Comparison of ENCODE assay signal across 27 cellular contexts in the genomic region with DNA sequence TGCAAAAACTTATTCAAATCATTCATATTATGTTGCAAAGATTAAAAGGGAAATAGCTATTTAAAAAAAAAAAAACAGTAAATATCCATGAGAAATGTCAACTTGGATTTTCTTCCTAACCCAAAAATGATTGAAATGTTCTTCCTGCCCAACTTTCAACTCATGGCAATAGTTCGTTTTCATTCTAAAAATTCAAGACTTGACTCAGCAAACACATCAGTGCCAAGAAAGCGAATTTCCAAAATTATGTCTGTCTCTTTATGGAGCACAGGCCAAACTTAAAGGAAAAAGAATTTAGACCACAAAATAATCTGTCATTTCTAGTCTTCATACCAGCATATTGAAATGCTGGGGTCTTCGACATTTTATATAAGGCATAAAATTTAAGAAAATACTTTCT.
"Had no signal": no experiment of that assay in that cellular context is flagged by ENCODE, and none has a peak within 500 bp of the region (broad histone marks: within the 10 kb centered on the region; RNA-seq: fewer than 3 reads in every experiment).

No MANE protein-coding gene starts in this region.

- H3K27ac ChIP-seq: brain microvascular endothelial cell, epithelial cell of prostate, gastroesophageal sphincter, heart right ventricle, WERI-Rb-1 had no signal

- H3K27me3 ChIP-seq: brain microvascular endothelial cell, gastroesophageal sphincter, heart right ventricle had no signal

- H3K36me3 ChIP-seq: brain microvascular endothelial cell, gastroesophageal sphincter, heart right ventricle, WERI-Rb-1 had no signal

- DNase-seq: activated CD4-positive, alpha-beta memory T cell treated with anti-CD3 and anti-CD28 coated beads for 36 hours; activated CD4-positive, alpha-beta T cell treated with anti-CD3 and anti-CD28 coated beads for 36 hours; activated CD4-positive, alpha-beta T cell treated with anti-CD3 and anti-CD28 coated beads, Interleukin-2, amount 10 ng/mL, durations not matched to agents 24 days and 14 days; activated CD4-positive, CD25-positive, alpha-beta regulatory T cell; activated CD4-positive, CD25-positive, alpha-beta regulatory T cell treated with anti-CD3 and anti-CD28 coated beads, Interleukin-2, amount 50 U/mL, for 72 hours; activated CD8-positive, alpha-beta memory T cell treated with anti-CD3 and anti-CD28 coated beads, Interleukin-2, amount 50 U/mL, for 48 hours; activated CD8-positive, alpha-beta T cell treated with anti-CD3 and anti-CD28 coated beads, Interleukin-2, amount 10 ng/mL, durations not matched to agents 7 days and 5 days; activated gamma-delta T cell; activated naive CD4-positive, alpha-beta T cell; activated naive CD4-positive, alpha-beta T cell treated with anti-CD3 and anti-CD28 coated beads, Interleukin-2, amount 10 ng/mL, durations not matched to agents 7 days and 5 days; activated naive CD8-positive, alpha-beta T cell treated with anti-CD3 and anti-CD28 coated beads, Interleukin-2, amount 10 ng/mL, durations not matched to agents 7 days and 5 days; activated T-cell treated with anti-CD3 and anti-CD28 coated beads for 4 hours; activated T-cell treated with anti-CD3 and anti-CD28 coated beads, Interleukin-2, amount 50 U/mL, for 24 hours; activated T-cell treated with anti-CD3 and anti-CD28 coated beads, Interleukin-2, amount 50 U/mL, for 72 hours; amniotic stem cell; anterior cingulate cortex; effector CD8-positive, alpha-beta T cell; foreskin melanocyte; heart right ventricle; SW 1271; T-cell; T1000 had no signal

- H3K9me3 ChIP-seq: gastroesophageal sphincter had no signal

- H3K4me3 ChIP-seq: gastroesophageal sphincter, heart right ventricle had no signal

- ATAC-seq: activated CD4-positive, alpha-beta T cell treated with anti-CD3 and anti-CD28 coated beads for 36 hours; activated CD8-positive, alpha-beta T cell treated with anti-CD3 and anti-CD28 coated beads, Interleukin-2, amount 10 ng/mL, durations not matched to agents 7 days and 5 days; activated naive CD4-positive, alpha-beta T cell treated with anti-CD3 and anti-CD28 coated beads, Interleukin-2, amount 50 U/mL, for 72 hours; activated T-cell treated with anti-CD3 and anti-CD28 coated beads, Interleukin-2, amount 50 U/mL, for 72 hours; gastroesophageal sphincter; T-cell had no signal
